Comparison of ENCODE assay signal across 1 cellular context in the genomic region with DNA sequence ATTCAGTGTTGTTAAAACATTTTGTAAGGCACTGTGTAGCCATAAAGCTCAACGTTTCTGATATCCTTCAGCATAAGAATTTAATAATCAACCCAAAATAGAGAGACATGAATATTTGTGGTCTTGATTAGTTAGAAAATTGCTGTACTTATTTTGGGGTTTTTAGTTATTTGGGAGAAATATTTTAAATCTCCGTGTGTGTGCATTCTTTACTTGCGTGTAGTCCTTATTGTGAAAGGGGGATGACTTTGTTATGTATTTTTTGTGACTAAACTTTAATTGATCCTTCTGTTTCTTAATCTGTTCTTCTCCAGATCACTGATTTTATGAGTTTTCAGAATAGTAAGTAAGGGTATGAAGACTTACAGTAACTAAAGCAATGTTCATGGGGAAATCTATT.
TF ChIP-seq lines count a peak whose summit lies in the region.

No MANE protein-coding gene starts in this region.

TF ChIP-seq in GM23338, 12 proteins besides CTCF, POLR2A, EP300 and RAD21 (continued from another document):
- no peak for TF ChIP-seq ZNF462 (CRISPR knock-in tag; IDR thresholded peaks at IDR 0.05)
- no peak for TF ChIP-seq EZH2 (IDR thresholded peaks at IDR 0.05; ENCODE audit: low read depth, unreplicated experiment)
- TF ChIP-seq REST (IDR thresholded peaks at IDR 0.05; ENCODE audit: unreplicated experiment): no peak
- TF ChIP-seq ZNF114 (CRISPR knock-in tag; IDR thresholded peaks at IDR 0.05): no peak
- no peak for TF ChIP-seq EZH2phosphoT487 (IDR thresholded peaks at IDR 0.05; ENCODE audit: unreplicated experiment)
- TF ChIP-seq ZNF331 (CRISPR knock-in tag; IDR thresholded peaks at IDR 0.05; ENCODE audit: low read depth): no peak
